Comparison of ENCODE assay signal across 8 cellular contexts in the genomic region with DNA sequence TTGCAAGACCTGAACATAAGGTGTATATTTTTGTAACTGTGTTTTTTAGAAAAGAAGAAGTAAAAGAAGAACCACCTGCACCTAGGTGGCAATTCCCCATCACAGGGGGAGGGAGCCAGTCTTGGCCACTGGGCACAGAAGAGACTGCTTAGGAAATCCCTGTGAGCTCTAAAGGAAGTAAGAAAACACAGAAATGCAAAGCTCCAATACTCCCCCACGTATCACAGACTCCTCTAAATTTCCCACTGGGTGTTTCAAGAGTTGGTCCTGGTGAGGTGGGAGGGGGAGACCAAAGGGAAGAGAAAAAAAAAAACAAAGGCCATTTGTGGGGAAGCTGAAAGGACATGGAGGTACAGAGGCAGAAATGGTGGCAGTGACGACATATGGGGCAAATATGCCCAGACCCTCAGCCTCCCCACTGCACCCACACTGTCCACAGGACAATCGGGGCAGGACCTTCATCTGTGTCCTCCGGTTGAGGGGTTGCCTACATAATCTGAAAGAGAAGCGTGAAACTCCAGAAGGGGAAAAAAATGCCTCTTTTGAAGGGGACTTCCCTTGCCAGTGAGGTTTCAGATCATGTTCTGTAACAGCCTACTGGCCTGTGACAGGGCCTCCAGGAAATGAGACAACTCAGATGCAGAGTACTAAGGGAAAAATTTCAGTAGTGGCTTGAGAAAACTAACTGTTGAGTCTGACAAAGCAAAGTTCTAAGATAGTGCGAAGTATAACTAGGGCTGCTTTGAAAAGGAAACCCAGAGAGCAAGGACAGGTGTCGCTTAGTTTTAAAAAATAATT.
A peak's percentile ranks its signal among the peaks of the same experiment; 100 is the strongest.
DNase-seq lines count a peak whose midpoint lies in the region; ATAC-seq and TF ChIP-seq lines count a peak whose summit lies in the region.

No MANE protein-coding gene starts in this region.

- H3K27me3 ChIP-seq in KMS-11 (ENCODE audit: insufficient read depth, low read depth) (no peaks in the 10 kb centered on the region), left lung (no peaks in the 10 kb centered on the region), thoracic aorta (replicated peaks; ENCODE audit: insufficient read depth) (no peaks in the 10 kb centered on the region)

- H4K20me1 ChIP-seq in KMS-11 (ENCODE audit: insufficient read depth): no peaks in the 10 kb centered on the region

- TF ChIP-seq CTCF in KMS-11 (conservative IDR thresholded peaks at IDR 0.05; ENCODE audit: low read depth, low read length) (no peak), left lung (IDR thresholded peaks at IDR 0.05) (no peak), thoracic aorta (IDR thresholded peaks at IDR 0.05) (no peak)

- peak overlapping the region; percentile 76 for H2AFZ ChIP-seq in KMS-11 (ENCODE audit: low read depth)

- in situ Hi-C loops in KBM-7 (cut with MboI; ENCODE audit: low pct_unique_long_range_greater_than_20kb, low sequenced_read_pairs): no loop called here

- TF ChIP-seq POLR2A in GM10847 (IDR thresholded peaks at IDR 0.05; ENCODE audit: extremely low read depth, insufficient read length): peak; percentile 13

- peak overlapping the region; percentile 54 for H3K9ac ChIP-seq in KMS-11

- H3K36me3 ChIP-seq in KMS-11 (ENCODE audit: insufficient read depth): no peaks in the 10 kb centered on the region
- H3K36me3 ChIP-seq in left lung: no peaks in the 10 kb centered on the region
- H3K36me3 ChIP-seq in thoracic aorta: no peaks in the 10 kb centered on the region

- H3K4me1 ChIP-seq in KMS-11 (ENCODE audit: low read depth, poor library complexity, severe bottlenecking) (peaks cover 53% of the 10 kb centered on the region), left lung (peaks cover 18 to 69% of the 10 kb centered on the region in 2 donors), thoracic aorta (ENCODE audit: control insufficient read depth in 1 of 2, low read depth in 2 of 2) (peaks cover 24 to 43% of the 10 kb centered on the region in 2 donors)

- DNase-seq in amniotic stem cell (lab: John Stamatoyannopoulos, UW) (peak; percentile 20), left lung (peak in 1 of 2 donors; percentile 35), thoracic aorta (ENCODE audit: low spot score) (no peak), KBM-7 (no peak), D341Med (ENCODE audit: low spot score) (no peak)

- intact Hi-C loops in left lung (cut with DNase I): no loop called here

- H3K9me3 ChIP-seq in left lung: no peaks in the 10 kb centered on the region
- H3K9me3 ChIP-seq in thoracic aorta: no peaks in the 10 kb centered on the region

- no peak overlapping the region for H3K4me3 ChIP-seq in KMS-11 (IDR thresholded peaks at IDR 0.05; ENCODE audit: insufficient read depth, low read depth, low read length)
- H3K4me3 ChIP-seq in left lung: peak overlapping the region in 1 of 2 donors; percentile 0
- peak overlapping the region; percentile 21 for H3K4me3 ChIP-seq in thoracic aorta

- ATAC-seq in GM21528 (IDR thresholded peaks at IDR 0.05; ENCODE audit: low FRiP score, unreplicated experiment): peak; percentile 68
- ATAC-seq in left lung: peak; percentile 69
- ATAC-seq in thoracic aorta (ENCODE audit: insufficient number of reproducible peaks, low FRiP score, low read depth): peak; percentile 11

- H3K27ac ChIP-seq in KMS-11: peak overlapping the region; percentile 79
- H3K27ac ChIP-seq in left lung: peak overlapping the region; percentile 58 to 88
- H3K27ac ChIP-seq in thoracic aorta: peak overlapping the region in 1 of 2 donors; percentile 58

- H3K79me2 ChIP-seq in KMS-11 (ENCODE audit: insufficient read depth, low read depth): no peaks in the 10 kb centered on the region

- H3K4me2 ChIP-seq in KMS-11: peak overlapping the region; percentile 78

Comparison
In these comparisons a context has a peak if more than half of its experiments do, and no peak if none do; other contexts are left out.
1. ATAC-seq: peak in every context shown above with its lines; median percentile 69 in left lung; 68 in GM21528; 11 in thoracic aorta.